In the genomic region with DNA sequence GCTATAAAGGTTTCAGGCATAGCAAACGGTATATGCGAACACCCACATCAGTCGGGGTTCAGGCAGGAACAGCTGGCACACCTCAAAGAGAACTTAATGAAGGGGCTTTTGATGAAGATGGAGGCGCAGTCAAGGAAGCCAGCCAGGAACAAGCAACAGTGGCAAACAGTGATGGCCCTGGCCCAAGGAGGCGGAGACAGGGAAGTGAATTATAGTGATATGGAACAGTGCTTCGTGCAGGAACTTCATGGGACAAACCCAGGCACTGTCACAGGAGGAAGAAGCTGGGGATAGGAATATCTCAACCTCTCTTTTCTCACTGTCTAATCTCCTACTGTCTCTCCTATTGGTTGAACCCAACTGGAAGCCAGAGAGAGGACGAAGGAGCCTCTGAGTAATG, we compare ENCODE assay signal across 7 cellular contexts.
"Had no signal": no experiment of that assay in that cellular context is flagged by ENCODE, and none has a peak within 500 bp of the region (broad histone marks: within the 10 kb centered on the region; RNA-seq: fewer than 3 reads in every experiment).

No MANE protein-coding gene starts in this region.

- H3K4me3 ChIP-seq: GM23338 had no signal

- ATAC-seq: GM23338 had no signal

- DNase-seq: H9, HCEC 1CT, IMR-90 had no signal

- FAIRE-seq: H1, H54, HTR-8/SVneo had no signal
